ENCODE assay signal across 12 cellular contexts in genomic region chr1:223393275-223394214, GRCh38. TPM values are rescaled to one million over a fixed set of nuclear protein-coding genes. Genes with fewer than 3 reads are reported as not detected.
DNase-seq lines count a peak whose midpoint lies in the region; ATAC-seq, FAIRE-seq and TF ChIP-seq lines count a peak whose summit lies in the region.
"Had no signal": no experiment of that assay in that cellular context is flagged by ENCODE, and none has a peak within 500 bp of the region (broad histone marks: within the 10 kb centered on the region; RNA-seq: fewer than 3 reads in every experiment).

Gene CCDC185, plus strand, starts transcription at chr1:223393415. Its CDS starts 61 bp downstream, at chr1:223393476.

- no peaks in the 10 kb centered on the region for H3K36me3 Mint-ChIP-seq in activated T-cell treated with anti-CD3 and anti-CD28 coated beads, Interleukin-2, amount 50 U/mL, for 4 hours (ENCODE audit: insufficient read depth)
- H3K36me3 Mint-ChIP-seq: CD4-positive, CD25-positive, alpha-beta regulatory T cell had no signal

- H3K4me3 ChIP-seq in bronchial epithelial cell (ENCODE audit: low read depth, low read length): peak within 1 kb of the TSS; percentile 41
- peak within 1 kb of the TSS; percentile 3 to 26 for H3K4me3 ChIP-seq in left lung
- H3K4me3 ChIP-seq in upper lobe of right lung: peak within 1 kb of the TSS; percentile 39

- TF ChIP-seq CTCF in bronchial epithelial cell (IDR thresholded peaks at IDR 0.05; ENCODE audit: insufficient read depth, low read length, severe bottlenecking) (no peak), left lung (IDR thresholded peaks at IDR 0.05) (no peak), upper lobe of right lung (IDR thresholded peaks at IDR 0.05) (no peak)

- H3K27ac ChIP-seq in left lung (no peak within 1 kb of the TSS), upper lobe of right lung (no peak within 1 kb of the TSS)

- FAIRE-seq in bronchial epithelial cell (lab: Jason Lieb, UNC): no peak

- ATAC-seq in activated T-cell treated with anti-CD3 and anti-CD28 coated beads, Interleukin-2, amount 50 U/mL, for 4 hours: peak; percentile 40 to 41
- ATAC-seq in left lung (peak; percentile 77), upper lobe of right lung (peak; percentile 74), HG03439 (IDR thresholded peaks at IDR 0.05; ENCODE audit: unreplicated experiment) (no peak), GM19395 (IDR thresholded peaks at IDR 0.05; ENCODE audit: unreplicated experiment) (no peak)

- H3K9me3 Mint-ChIP-seq in activated T-cell treated with anti-CD3 and anti-CD28 coated beads, Interleukin-2, amount 50 U/mL, for 4 hours: peaks cover 5% of the 10 kb centered on the region

- H3K36me3 ChIP-seq in bronchial epithelial cell (ENCODE audit: control insufficient read depth, insufficient read depth, low read length): no peaks in the 10 kb centered on the region
- no peaks in the 10 kb centered on the region for H3K36me3 ChIP-seq in left lung
- no peaks in the 10 kb centered on the region for H3K36me3 ChIP-seq in upper lobe of right lung

- H3K27me3 ChIP-seq in bronchial epithelial cell (ENCODE audit: control insufficient read depth, insufficient read depth, low read length): peaks cover 3% of the 10 kb centered on the region
- peaks cover 15 to 65% of the 10 kb centered on the region in 2 donors for H3K27me3 ChIP-seq in left lung
- H3K27me3 ChIP-seq in upper lobe of right lung: peaks cover 27% of the 10 kb centered on the region

- no peaks in the 10 kb centered on the region for H3K4me1 Mint-ChIP-seq in activated T-cell treated with anti-CD3 and anti-CD28 coated beads, Interleukin-2, amount 50 U/mL, for 4 hours (ENCODE audit: low read depth)

- H3K4me1 ChIP-seq in left lung (no peaks in the 10 kb centered on the region), upper lobe of right lung (no peaks in the 10 kb centered on the region)

- H3K9me3 ChIP-seq in left lung (no peaks in the 10 kb centered on the region), upper lobe of right lung (no peaks in the 10 kb centered on the region)

- intact Hi-C loops in left lung (cut with DNase I): no loop called here
- intact Hi-C loops in upper lobe of right lung (cut with DNase I): no loop called here

- no peak for DNase-seq in activated T-cell treated with anti-CD3 and anti-CD28 coated beads, Interleukin-2, amount 50 U/mL, for 4 hours
- DNase-seq in activated T-cell treated with anti-CD3 and anti-CD28 coated beads, Interleukin-2, amount 50 U/mL, for 1 hour: no peak
- DNase-seq in bronchial epithelial cell (ENCODE audit: low read depth): no peak
- DNase-seq in left lung: peak in 1 of 2 donors; percentile 82
- peak; percentile 70 for DNase-seq in upper lobe of right lung
- no peak for DNase-seq in cerebellar nuclear complex (lab: John Stamatoyannopoulos, UW)
- DNase-seq: CD4-positive, CD25-positive, alpha-beta regulatory T cell; Kasumi-1; SHP77 treated with DMSO at 0.1 percent for 48 hours had no signal

- peaks cover 26% of the 10 kb centered on the region for H3K27me3 Mint-ChIP-seq in activated T-cell treated with anti-CD3 and anti-CD28 coated beads, Interleukin-2, amount 50 U/mL, for 4 hours (ENCODE audit: low read depth)

- no peak within 1 kb of the TSS for H3K4me3 Mint-ChIP-seq in activated T-cell treated with anti-CD3 and anti-CD28 coated beads, Interleukin-2, amount 50 U/mL, for 4 hours

RNA-seq across cellular contexts. Expression of gene CCDC185, which starts in this region (rescaled TPM):
- not detected for total RNA-seq in activated T-cell treated with anti-CD3 and anti-CD28 coated beads, Interleukin-2, amount 50 U/mL, for 4 hours
- total RNA-seq in bronchial epithelial cell (not detected in 2 replicates), left lung (not detected), upper lobe of right lung (not detected)
- total RNA-seq: CD4-positive, CD25-positive, alpha-beta regulatory T cell; mucosa of gallbladder had no signal

Comparison
In these comparisons a context has a peak if more than half of its experiments do, and no peak if none do; other contexts are left out.
1. Peak in ATAC-seq in activated T-cell treated with anti-CD3 and anti-CD28 coated beads, Interleukin-2, amount 50 U/mL, for 4 hours; RNA of the gene not detected or under 1 TPM.
2. Peak in ATAC-seq and H3K4me3 ChIP-seq in left lung; RNA of the gene not detected or under 1 TPM.
3. Peak in DNase-seq, ATAC-seq and H3K4me3 ChIP-seq in upper lobe of right lung; RNA of the gene not detected or under 1 TPM.